ENCODE assay signal across 1 cellular context in the genomic region with DNA sequence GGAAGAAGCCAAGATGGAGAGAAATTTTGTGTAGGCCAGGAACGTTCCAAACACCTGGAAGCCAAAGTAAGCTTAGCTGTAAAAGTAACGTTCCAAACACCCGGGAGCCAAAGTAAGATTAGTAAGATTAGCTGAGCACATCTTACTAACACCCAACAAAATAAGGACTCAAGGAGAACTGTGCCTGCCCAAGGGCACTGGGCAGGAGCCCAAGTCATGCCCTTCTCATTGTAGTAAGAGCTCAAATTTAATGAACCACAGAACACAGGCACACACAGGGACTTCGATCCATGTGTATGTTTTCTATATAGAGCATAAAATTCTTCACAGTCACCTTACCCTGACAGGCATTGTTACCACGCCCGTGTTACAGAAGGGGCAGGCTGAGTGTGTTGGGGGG.
TF ChIP-seq lines count a peak whose summit lies in the region.

No MANE protein-coding gene starts in this region.

TF ChIP-seq in H1, 55 proteins besides CTCF, POLR2A, EP300 and RAD21 (continued from another document):
- TF ChIP-seq JUND (IDR thresholded peaks at IDR 0.05; ENCODE audit: low read length) (no peak), SP1 (IDR thresholded peaks at IDR 0.05; ENCODE audit: low read depth, low read length) (no peak), SP4 (IDR thresholded peaks at IDR 0.05; ENCODE audit: low read length) (no peak)
